Comparison of ENCODE assay signal across 10 cellular contexts in genomic region chr2:714005-714741, GRCh38. TPM values are rescaled to one million over a fixed set of nuclear protein-coding genes. Genes with fewer than 3 reads are reported as not detected.
A peak's percentile ranks its signal among the peaks of the same experiment; 100 is the strongest.
DNase-seq lines count a peak whose midpoint lies in the region; ATAC-seq and TF ChIP-seq lines count a peak whose summit lies in the region.
"Had no signal": no experiment of that assay in that cellular context is flagged by ENCODE, and none has a peak within 500 bp of the region (broad histone marks: within the 10 kb centered on the region; RNA-seq: fewer than 3 reads in every experiment).

No MANE protein-coding gene starts in this region.

- peak; percentile 99 for ATAC-seq in HG02610 (IDR thresholded peaks at IDR 0.05; ENCODE audit: unreplicated experiment)

- H3K4me3 Mint-ChIP-seq in endodermal cell: no peak overlapping the region
- H3K4me3 Mint-ChIP-seq: T-helper 1 cell treated with Interleukin-12 subunit alpha and Interleukin-12 subunit beta and Interleukin-4 antibody, amounts not matched to agents 30 μg/mL and 1 μg/mL, for 36 hours had no signal

- no peaks in the 10 kb centered on the region for H3K79me2 ChIP-seq in MM.1S (ENCODE audit: low read length)

- H4K20me1 ChIP-seq in MM.1S (ENCODE audit: insufficient read depth, low read length): no peaks in the 10 kb centered on the region

- H3K4me1 ChIP-seq in MM.1S (ENCODE audit: low read length) (no peaks in the 10 kb centered on the region), endodermal cell (ENCODE audit: control insufficient read depth, insufficient read depth, low read length) (no peaks in the 10 kb centered on the region)

- no peak overlapping the region for H3K4me3 ChIP-seq in MM.1S (ENCODE audit: low read length)
- no peak overlapping the region for H3K4me3 ChIP-seq in endodermal cell (ENCODE audit: low read length)
- H3K4me3 ChIP-seq: skin epidermis had no signal

- H3K27me3 ChIP-seq in MM.1S (replicated peaks; ENCODE audit: insufficient read depth, low read length) (no peaks in the 10 kb centered on the region), endodermal cell (ENCODE audit: control insufficient read depth, insufficient read depth, low read length, poor library complexity, severe bottlenecking) (no peaks in the 10 kb centered on the region)

- H3K9me3 ChIP-seq in MM.1S (replicated peaks; ENCODE audit: insufficient read depth, low read length): no peaks in the 10 kb centered on the region
- no peaks in the 10 kb centered on the region for H3K9me3 ChIP-seq in endodermal cell (ENCODE audit: control insufficient read depth, low read length)

- no peak overlapping the region for H3K27ac Mint-ChIP-seq in endodermal cell
- H3K27ac Mint-ChIP-seq: T-helper 1 cell treated with Interleukin-12 subunit alpha and Interleukin-12 subunit beta and Interleukin-4 antibody, amounts not matched to agents 30 μg/mL and 1 μg/mL, for 36 hours had no signal

- no peaks in the 10 kb centered on the region for H3K9me3 Mint-ChIP-seq in endodermal cell
- H3K9me3 Mint-ChIP-seq: T-helper 1 cell treated with Interleukin-12 subunit alpha and Interleukin-12 subunit beta and Interleukin-4 antibody, amounts not matched to agents 30 μg/mL and 1 μg/mL, for 36 hours had no signal

- TF ChIP-seq CTCF in GM13977 (IDR thresholded peaks at IDR 0.05; ENCODE audit: extremely low read depth, insufficient read depth, missing control alignments): peak; percentile 81
- peak; percentile 77 for TF ChIP-seq CTCF in MM.1S (IDR thresholded peaks at IDR 0.05; ENCODE audit: low read length)
- peak; percentile 87 for TF ChIP-seq CTCF in endodermal cell (conservative IDR thresholded peaks at IDR 0.05)

- H2AFZ ChIP-seq in MM.1S (ENCODE audit: low read length): no peak overlapping the region

- H3F3A ChIP-seq in MM.1S (ENCODE audit: insufficient read depth, low read length): no peaks in the 10 kb centered on the region

- H3K9ac ChIP-seq in MM.1S (ENCODE audit: low read length) (no peak overlapping the region), endodermal cell (ENCODE audit: extremely low read depth, low read length, poor library complexity, severe bottlenecking) (no peak overlapping the region)

- no peaks in the 10 kb centered on the region for H3K9me2 ChIP-seq in MM.1S (replicated peaks; ENCODE audit: insufficient read depth, low read length)

- H3K36me3 ChIP-seq in MM.1S (replicated peaks; ENCODE audit: insufficient read depth, low read length) (no peaks in the 10 kb centered on the region), endodermal cell (ENCODE audit: control insufficient read depth, insufficient read depth, low read length) (no peaks in the 10 kb centered on the region)

- H3K27me3 Mint-ChIP-seq in endodermal cell (ENCODE audit: insufficient read depth): peaks cover 2% of the 10 kb centered on the region

- H3K4me1 Mint-ChIP-seq in endodermal cell: peaks cover 15% of the 10 kb centered on the region

- peak overlapping the region; percentile 6; the same call in 1 of the 2 replicates for H3K4me2 ChIP-seq in MM.1S (ENCODE audit: low read depth, low read length)

- WGBS in endodermal cell (ENCODE audit: insufficient coverage in 1 of 2, insufficient read length in 1 of 2), 2 experiments: 71 to 73% methylated on average over 12 to 17 of the region's 17 CpGs

- H3K36me3 Mint-ChIP-seq in endodermal cell (ENCODE audit: low read depth): no peaks in the 10 kb centered on the region

- no peak overlapping the region for H3K27ac ChIP-seq in MM.1S (ENCODE audit: low read length)
- no peak overlapping the region for H3K27ac ChIP-seq in endodermal cell (ENCODE audit: low read depth, low read length)
- H3K27ac ChIP-seq: skin epidermis had no signal

- DNase-seq in AML-193 (lab: John Stamatoyannopoulos, UW): peak; percentile 52 to 66
- DNase-seq in GM13977 (ENCODE audit: low spot score): peak; percentile 76
- DNase-seq in MM.1S: peak; percentile 52
- peak; percentile 49 for DNase-seq in SHP77 treated with DMSO at 0.1 percent for 48 hours (lab: John Stamatoyannopoulos, UW)
- peak; percentile 87 for DNase-seq in endodermal cell
- peak; percentile 52 for DNase-seq in mucosa of gallbladder (ENCODE audit: low spot score)
- DNase-seq in NK-92 (lab: John Stamatoyannopoulos, UW; ENCODE audit: unreplicated experiment): no peak

- in situ Hi-C loops in GM13977 (cut with MboI; ENCODE audit: low pct_unique_long_range_greater_than_20kb, low sequenced_read_pairs, unreplicated experiment): loop anchor here (25.0 kb wide), 1 partner anchor 823 kb away; no protein-coding TSS in a partner anchor

RNA-seq across cellular contexts. Expression of gene TMEM18, which starts 37.0 kb away (rescaled TPM):
- 10 to 100 TPM; 19.9 to 20.1 TPM for total RNA-seq in endodermal cell
- 28.9 TPM for polyA plus RNA-seq in endodermal cell (2013, experiment 1 of 2)
- polyA plus RNA-seq in endodermal cell (2013, experiment 2 of 2): 25.7 TPM
- total RNA-seq in mucosa of gallbladder: 18.6 TPM
